2 cellular contexts compared by ENCODE assay signal in genomic region chr1:984476-984814, GRCh38.
TF ChIP-seq lines count a peak whose summit lies in the region.

No MANE protein-coding gene starts in this region.

TF ChIP-seq in GM23338, 12 proteins besides CTCF, POLR2A, EP300 and RAD21 (continued from another document):
- no peak for TF ChIP-seq ETS1 (IDR thresholded peaks at IDR 0.05)
- TF ChIP-seq ZNF331 (CRISPR knock-in tag; IDR thresholded peaks at IDR 0.05; ENCODE audit: low read depth): no peak
- no peak for TF ChIP-seq POLR2AphosphoS5 (IDR thresholded peaks at IDR 0.05; ENCODE audit: low read depth)
- TF ChIP-seq JUNB (IDR thresholded peaks at IDR 0.05; ENCODE audit: unreplicated experiment): no peak
- no peak for TF ChIP-seq EZH2 (IDR thresholded peaks at IDR 0.05; ENCODE audit: low read depth, unreplicated experiment)
- TF ChIP-seq NANOG (IDR thresholded peaks at IDR 0.05; ENCODE audit: borderline replicate concordance): no peak
- no peak for TF ChIP-seq EZH2phosphoT487 (IDR thresholded peaks at IDR 0.05; ENCODE audit: unreplicated experiment)
- TF ChIP-seq ZNF462 (CRISPR knock-in tag; IDR thresholded peaks at IDR 0.05): no peak
- no peak for TF ChIP-seq REST (IDR thresholded peaks at IDR 0.05; ENCODE audit: unreplicated experiment)
- no peak for TF ChIP-seq CREB1 (CRISPR knock-in tag; IDR thresholded peaks at IDR 0.05; ENCODE audit: low read depth)

TF ChIP-seq in neural cell, 6 proteins besides CTCF, POLR2A, EP300 and RAD21 (continued from another document):
- TF ChIP-seq REST (IDR thresholded peaks at IDR 0.05; ENCODE audit: borderline replicate concordance) (no peak), POLR2AphosphoS5 (IDR thresholded peaks at IDR 0.05) (no peak), SMC3 (conservative IDR thresholded peaks at IDR 0.05; ENCODE audit: poor library complexity) (no peak), EZH2 (IDR thresholded peaks at IDR 0.05; ENCODE audit: borderline replicate concordance, insufficient read depth, low read length, poor library complexity, severe bottlenecking) (no peak), MXI1 (conservative IDR thresholded peaks at IDR 0.05; ENCODE audit: poor library complexity, severe bottlenecking) (no peak)
